In genomic region chr11:8323161-8323935, GRCh38 we compare ENCODE assay signal across 20 cellular contexts. TPM values are rescaled to one million over a fixed set of nuclear protein-coding genes. Genes with fewer than 3 reads are reported as not detected.
DNase-seq lines count a peak whose midpoint lies in the region; ATAC-seq and TF ChIP-seq lines count a peak whose summit lies in the region.
"Had no signal": no experiment of that assay in that cellular context is flagged by ENCODE, and none has a peak within 500 bp of the region (broad histone marks: within the 10 kb centered on the region; RNA-seq: fewer than 3 reads in every experiment).

No MANE protein-coding gene starts in this region.

- H3K27ac Mint-ChIP-seq in natural killer cell treated with Interleukin-12 subunit alpha and Interleukin-12 subunit beta and Interleukin-15 and Interleukin-18, amount 100 ng/mL, for 72 hours: no peak overlapping the region
- H3K27ac Mint-ChIP-seq in natural killer cell: no peak overlapping the region
- H3K27ac Mint-ChIP-seq: CD8-positive, alpha-beta T cell; HFFc6 had no signal

- H3K79me2 ChIP-seq in osteoblast (ENCODE audit: insufficient read depth, low read length): no peaks in the 10 kb centered on the region

- H3K27me3 ChIP-seq in osteoblast (ENCODE audit: insufficient read depth, low read length) (no peaks in the 10 kb centered on the region), spleen (replicated peaks in 1 of 7) (peaks cover 0 to 6% (median 0%) of the 10 kb centered on the region in 7 donors)
- H3K27me3 ChIP-seq: BLaER1 had no signal

- no peak overlapping the region for H2AFZ ChIP-seq in osteoblast (ENCODE audit: low read length)

- H3K9me3 ChIP-seq in osteoblast (ENCODE audit: low read depth, low read length) (no peaks in the 10 kb centered on the region), spleen (no peaks in the 10 kb centered on the region)
- H3K9me3 ChIP-seq: BLaER1 had no signal

- H3K9me3 Mint-ChIP-seq in natural killer cell treated with Interleukin-12 subunit alpha and Interleukin-12 subunit beta and Interleukin-15 and Interleukin-18, amount 100 ng/mL, for 72 hours: no peaks in the 10 kb centered on the region
- H3K9me3 Mint-ChIP-seq in natural killer cell: no peaks in the 10 kb centered on the region
- H3K9me3 Mint-ChIP-seq: CD8-positive, alpha-beta T cell; HFFc6 had no signal

- no peak for TF ChIP-seq POLR2A in spleen (IDR thresholded peaks at IDR 0.05)

- H3K4me2 ChIP-seq in osteoblast (ENCODE audit: insufficient read depth, low read length): no peak overlapping the region
- H3K4me2 ChIP-seq: BLaER1 had no signal

- H3K4me1 ChIP-seq in osteoblast (ENCODE audit: insufficient read depth, low read length): no peaks in the 10 kb centered on the region
- peaks cover 0 to 6% (median 0%) of the 10 kb centered on the region in 6 donors for H3K4me1 ChIP-seq in spleen

- no peak for ATAC-seq in natural killer cell treated with Interleukin-12 subunit alpha and Interleukin-12 subunit beta and Interleukin-15 and Interleukin-18, amount 100 ng/mL, for 72 hours
- ATAC-seq in natural killer cell (no peak), GM18867 (IDR thresholded peaks at IDR 0.05; ENCODE audit: unreplicated experiment) (no peak)
- ATAC-seq: CD8-positive, alpha-beta T cell; HCT116 had no signal

- H3K4me3 Mint-ChIP-seq in natural killer cell treated with Interleukin-12 subunit alpha and Interleukin-12 subunit beta and Interleukin-15 and Interleukin-18, amount 100 ng/mL, for 72 hours: no peak overlapping the region
- no peak overlapping the region for H3K4me3 Mint-ChIP-seq in natural killer cell
- H3K4me3 Mint-ChIP-seq: CD8-positive, alpha-beta T cell; HFFc6 had no signal

- no peaks in the 10 kb centered on the region for H3K36me3 Mint-ChIP-seq in natural killer cell treated with Interleukin-12 subunit alpha and Interleukin-12 subunit beta and Interleukin-15 and Interleukin-18, amount 100 ng/mL, for 72 hours
- H3K36me3 Mint-ChIP-seq in natural killer cell: no peaks in the 10 kb centered on the region
- H3K36me3 Mint-ChIP-seq: CD8-positive, alpha-beta T cell had no signal

- peak; percentile 31 for DNase-seq in natural killer cell treated with Interleukin-12 subunit alpha and Interleukin-12 subunit beta and Interleukin-15 and Interleukin-18, amount 100 ng/mL, for 72 hours (ENCODE audit: low spot score)
- DNase-seq in natural killer cell: no peak
- peak; percentile 57 for DNase-seq in osteoblast (ENCODE audit: insufficient read length, low spot score, missing footprints)
- DNase-seq in spleen: peak; percentile 51
- no peak for DNase-seq in T-helper 2 cell
- no peak for DNase-seq in stimulated activated CD4-positive, alpha-beta T cell treated with anti-CD3 and anti-CD28 coated beads, Interleukin-15, amount 100 ng/mL, for 24 hours
- DNase-seq: 8988T; Calu3; CD8-positive, alpha-beta T cell; DMS79 treated with DMSO at 0.1 percent for 48 hours; GF-D8; GOT3; H7; HFFc6; IMR-90 had no signal

- H3K36me3 ChIP-seq in osteoblast (ENCODE audit: insufficient read depth, low read length) (no peaks in the 10 kb centered on the region), spleen (no peaks in the 10 kb centered on the region)
- H3K36me3 ChIP-seq: BLaER1 had no signal

- H3K4me1 Mint-ChIP-seq in natural killer cell treated with Interleukin-12 subunit alpha and Interleukin-12 subunit beta and Interleukin-15 and Interleukin-18, amount 100 ng/mL, for 72 hours (ENCODE audit: low read depth in 2 of 2): no peaks in the 10 kb centered on the region
- H3K4me1 Mint-ChIP-seq in natural killer cell: no peaks in the 10 kb centered on the region

- H3K27me3 Mint-ChIP-seq in natural killer cell treated with Interleukin-12 subunit alpha and Interleukin-12 subunit beta and Interleukin-15 and Interleukin-18, amount 100 ng/mL, for 72 hours: peaks cover 6 to 20% of the 10 kb centered on the region in 2 donors
- H3K27me3 Mint-ChIP-seq in natural killer cell (ENCODE audit: low read depth in 2 of 2): peaks cover 0 to 8% of the 10 kb centered on the region in 2 donors

- TF ChIP-seq CTCF in natural killer cell (IDR thresholded peaks at IDR 0.05) (no peak), osteoblast (IDR thresholded peaks at IDR 0.05; ENCODE audit: extremely low read depth, low read depth, low read length) (no peak), spleen (IDR thresholded peaks at IDR 0.05 in 8 of 11, conservative IDR thresholded peaks at IDR 0.05 in 3 of 11) (no peak)

- H3K27ac ChIP-seq in osteoblast (ENCODE audit: low read depth, low read length) (no peak overlapping the region), spleen (no peak overlapping the region)
- H3K27ac ChIP-seq: BLaER1 had no signal

- intact Hi-C loops in natural killer cell (cut with micrococcal nuclease) (no loop called here), spleen (cut with DNase I; ENCODE audit: low total_unique reads) (no loop called here)

- H3K4me3 ChIP-seq in osteoblast (ENCODE audit: insufficient read depth, low read length) (no peak overlapping the region), spleen (no peak overlapping the region)
- H3K4me3 ChIP-seq: BLaER1 had no signal

- peaks cover 4% of the 10 kb centered on the region for H4K20me1 ChIP-seq in osteoblast (ENCODE audit: insufficient read depth, low read length)
- H4K20me1 ChIP-seq: BLaER1 had no signal

- 73 to 87% (median 81%) methylated on average over 11 to 13 of the region's 13 CpGs for WGBS in spleen, 5 donors

RNA-seq across cellular contexts. Expression of gene LMO1, which starts 59.7 kb away (rescaled TPM):
- total RNA-seq in natural killer cell treated with Interleukin-12 subunit alpha and Interleukin-12 subunit beta and Interleukin-15 and Interleukin-18, amount 100 ng/mL, for 72 hours: not detected
- total RNA-seq in natural killer cell (not detected), osteoblast (not detected in 2 replicates), spleen (1 to 10 TPM in 2 of 7 donors, under 1 TPM in 1, not detected in 4; 0.57 to 1.0 (median 1.0) TPM)
- polyA plus RNA-seq in spleen: under 1 TPM in 2 of 3 donors, not detected in 1; 0.17 to 0.20 TPM
- total RNA-seq: A673; Calu3; CD8-positive, alpha-beta T cell; HFFc6; IMR-90 had no signal
- polyA plus RNA-seq: AG04450, IMR-90 had no signal

Comparison
In these comparisons a context has a peak if more than half of its experiments do, and no peak if none do; other contexts are left out.
1. DNase-seq: peak in natural killer cell treated with Interleukin-12 subunit alpha and Interleukin-12 subunit beta and Interleukin-15 and Interleukin-18, amount 100 ng/mL, for 72 hours (single experiment), osteoblast (single experiment) and spleen (single experiment); none in natural killer cell (single experiment), T-helper 2 cell (0 of 5) and stimulated activated CD4-positive, alpha-beta T cell treated with anti-CD3 and anti-CD28 coated beads, Interleukin-15, amount 100 ng/mL, for 24 hours (single experiment).